Comparison of ENCODE assay signal across 1 cellular context in the genomic region with DNA sequence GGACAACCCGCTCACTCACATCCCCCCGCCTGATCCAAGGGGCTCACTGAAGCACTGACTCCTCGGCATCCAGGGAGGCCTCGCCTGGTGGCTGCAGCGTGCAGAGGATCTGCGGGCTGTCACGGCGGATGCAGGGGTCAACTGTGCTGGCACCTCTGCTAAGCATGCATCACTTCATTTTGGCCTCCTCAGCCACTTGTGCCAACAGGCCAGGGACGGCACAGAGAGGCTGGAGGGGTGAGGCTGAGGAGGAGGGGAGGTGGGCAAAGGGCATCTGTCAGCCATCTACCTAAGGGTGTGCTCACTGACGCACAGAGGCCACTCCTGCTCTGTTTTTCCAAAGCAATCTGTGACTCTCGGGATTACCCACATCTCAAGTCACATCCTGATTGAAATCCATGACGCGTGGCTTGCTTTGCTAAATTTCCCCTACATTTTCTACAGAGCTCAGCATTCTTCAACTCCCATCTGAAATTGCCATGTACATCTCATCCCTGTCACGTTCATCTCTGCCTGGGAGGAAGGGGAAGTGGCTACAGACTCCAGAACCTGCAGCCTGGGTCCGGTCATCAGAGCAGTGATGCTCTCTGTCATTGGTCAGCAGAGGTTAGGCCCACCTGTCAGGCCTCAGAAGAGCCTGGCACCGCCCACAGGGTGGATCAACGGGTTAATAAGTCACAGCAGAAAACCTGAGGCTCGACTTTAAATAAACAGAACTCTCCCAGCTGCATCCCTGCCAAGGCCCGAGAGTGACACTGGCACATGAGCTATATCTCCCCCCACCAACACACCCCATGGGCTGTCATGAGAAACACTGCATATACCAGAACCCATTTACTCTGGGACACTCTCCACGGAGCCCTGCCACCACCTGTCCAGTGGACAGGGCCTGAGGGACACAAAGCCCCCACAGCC.
TF ChIP-seq lines count a peak whose summit lies in the region.

No MANE protein-coding gene starts in this region.

TF ChIP-seq in HepG2, 621 proteins besides CTCF, POLR2A, EP300 and RAD21 (continued from another document and continues in another):
- TF ChIP-seq, protein P1, sequence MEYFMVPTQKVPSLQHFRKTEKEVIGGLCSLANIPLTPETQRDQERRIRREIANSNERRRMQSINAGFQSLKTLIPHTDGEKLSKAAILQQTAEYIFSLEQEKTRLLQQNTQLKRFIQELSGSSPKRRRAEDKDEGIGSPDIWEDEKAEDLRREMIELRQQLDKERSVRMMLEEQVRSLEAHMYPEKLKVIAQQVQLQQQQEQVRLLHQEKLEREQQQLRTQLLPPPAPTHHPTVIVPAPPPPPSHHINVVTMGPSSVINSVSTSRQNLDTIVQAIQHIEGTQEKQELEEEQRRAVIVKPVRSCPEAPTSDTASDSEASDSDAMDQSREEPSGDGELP (IDR thresholded peaks at IDR 0.05; ENCODE audit: borderline replicate concordance, low read depth), result peak; percentile 78; the same call in 1 of the 2 replicates
- TF ChIP-seq TBX2 (CRISPR knock-in tag; IDR thresholded peaks at IDR 0.05; ENCODE audit: borderline replicate concordance), result peak; percentile 78
- TF ChIP-seq, protein P2, sequence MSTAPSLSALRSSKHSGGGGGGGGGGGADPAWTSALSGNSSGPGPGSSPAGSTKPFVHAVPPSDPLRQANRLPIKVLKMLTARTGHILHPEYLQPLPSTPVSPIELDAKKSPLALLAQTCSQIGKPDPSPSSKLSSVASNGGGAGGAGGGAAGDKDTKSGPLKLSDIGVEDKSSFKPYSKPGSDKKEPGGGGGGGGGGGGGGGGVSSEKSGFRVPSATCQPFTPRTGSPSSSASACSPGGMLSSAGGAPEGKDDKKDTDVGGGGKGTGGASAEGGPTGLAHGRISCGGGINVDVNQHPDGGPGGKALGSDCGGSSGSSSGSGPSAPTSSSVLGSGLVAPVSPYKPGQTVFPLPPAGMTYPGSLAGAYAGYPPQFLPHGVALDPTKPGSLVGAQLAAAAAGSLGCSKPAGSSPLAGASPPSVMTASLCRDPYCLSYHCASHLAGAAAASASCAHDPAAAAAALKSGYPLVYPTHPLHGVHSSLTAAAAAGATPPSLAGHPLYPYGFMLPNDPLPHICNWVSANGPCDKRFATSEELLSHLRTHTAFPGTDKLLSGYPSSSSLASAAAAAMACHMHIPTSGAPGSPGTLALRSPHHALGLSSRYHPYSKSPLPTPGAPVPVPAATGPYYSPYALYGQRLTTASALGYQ (CRISPR knock-in tag; IDR thresholded peaks at IDR 0.05), result no peak
- TF ChIP-seq MED1 (CRISPR knock-in tag; IDR thresholded peaks at IDR 0.05), result peak; percentile 52; the same call in 1 of the 2 replicates
- no peak for TF ChIP-seq ZNF232 (CRISPR knock-in tag; IDR thresholded peaks at IDR 0.05; ENCODE audit: borderline replicate concordance)
- TF ChIP-seq SOX6 (IDR thresholded peaks at IDR 0.05), result no peak
- no peak; the same call in none of the 2 replicates for TF ChIP-seq SOX6 (CRISPR knock-in tag; IDR thresholded peaks at IDR 0.05)
- TF ChIP-seq MTA1 (CRISPR knock-in tag; IDR thresholded peaks at IDR 0.05; ENCODE audit: borderline replicate concordance), result no peak
- TF ChIP-seq SP2 (CRISPR knock-in tag; IDR thresholded peaks at IDR 0.05), result peak; percentile 62
- TF ChIP-seq SMAD9 (CRISPR knock-in tag; IDR thresholded peaks at IDR 0.05), result no peak
- TF ChIP-seq, protein P3, sequence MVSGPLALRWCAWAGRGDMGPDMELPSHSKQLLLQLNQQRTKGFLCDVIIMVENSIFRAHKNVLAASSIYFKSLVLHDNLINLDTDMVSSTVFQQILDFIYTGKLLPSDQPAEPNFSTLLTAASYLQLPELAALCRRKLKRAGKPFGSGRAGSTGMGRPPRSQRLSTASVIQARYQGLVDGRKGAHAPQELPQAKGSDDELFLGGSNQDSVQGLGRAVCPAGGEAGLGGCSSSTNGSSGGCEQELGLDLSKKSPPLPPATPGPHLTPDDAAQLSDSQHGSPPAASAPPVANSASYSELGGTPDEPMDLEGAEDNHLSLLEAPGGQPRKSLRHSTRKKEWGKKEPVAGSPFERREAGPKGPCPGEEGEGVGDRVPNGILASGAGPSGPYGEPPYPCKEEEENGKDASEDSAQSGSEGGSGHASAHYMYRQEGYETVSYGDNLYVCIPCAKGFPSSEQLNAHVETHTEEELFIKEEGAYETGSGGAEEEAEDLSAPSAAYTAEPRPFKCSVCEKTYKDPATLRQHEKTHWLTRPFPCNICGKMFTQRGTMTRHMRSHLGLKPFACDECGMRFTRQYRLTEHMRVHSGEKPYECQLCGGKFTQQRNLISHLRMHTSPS (CRISPR knock-in tag; IDR thresholded peaks at IDR 0.05; ENCODE audit: low read depth), result no peak; the same call in 1 of the 2 replicates
- TF ChIP-seq ZNF720 (CRISPR knock-in tag; IDR thresholded peaks at IDR 0.05), result no peak
- no peak for TF ChIP-seq FIP1L1 (IDR thresholded peaks at IDR 0.05; ENCODE audit: borderline replicate concordance, insufficient read depth, low read depth, low read length)
- TF ChIP-seq, protein P4, sequence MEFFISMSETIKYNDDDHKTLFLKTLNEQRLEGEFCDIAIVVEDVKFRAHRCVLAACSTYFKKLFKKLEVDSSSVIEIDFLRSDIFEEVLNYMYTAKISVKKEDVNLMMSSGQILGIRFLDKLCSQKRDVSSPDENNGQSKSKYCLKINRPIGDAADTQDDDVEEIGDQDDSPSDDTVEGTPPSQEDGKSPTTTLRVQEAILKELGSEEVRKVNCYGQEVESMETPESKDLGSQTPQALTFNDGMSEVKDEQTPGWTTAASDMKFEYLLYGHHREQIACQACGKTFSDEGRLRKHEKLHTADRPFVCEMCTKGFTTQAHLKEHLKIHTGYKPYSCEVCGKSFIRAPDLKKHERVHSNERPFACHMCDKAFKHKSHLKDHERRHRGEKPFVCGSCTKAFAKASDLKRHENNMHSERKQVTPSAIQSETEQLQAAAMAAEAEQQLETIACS (CRISPR knock-in tag; IDR thresholded peaks at IDR 0.05), result no peak
- peak; percentile 67 for TF ChIP-seq PAXIP1 (CRISPR knock-in tag; conservative IDR thresholded peaks at IDR 0.05)
- TF ChIP-seq, protein P5, sequence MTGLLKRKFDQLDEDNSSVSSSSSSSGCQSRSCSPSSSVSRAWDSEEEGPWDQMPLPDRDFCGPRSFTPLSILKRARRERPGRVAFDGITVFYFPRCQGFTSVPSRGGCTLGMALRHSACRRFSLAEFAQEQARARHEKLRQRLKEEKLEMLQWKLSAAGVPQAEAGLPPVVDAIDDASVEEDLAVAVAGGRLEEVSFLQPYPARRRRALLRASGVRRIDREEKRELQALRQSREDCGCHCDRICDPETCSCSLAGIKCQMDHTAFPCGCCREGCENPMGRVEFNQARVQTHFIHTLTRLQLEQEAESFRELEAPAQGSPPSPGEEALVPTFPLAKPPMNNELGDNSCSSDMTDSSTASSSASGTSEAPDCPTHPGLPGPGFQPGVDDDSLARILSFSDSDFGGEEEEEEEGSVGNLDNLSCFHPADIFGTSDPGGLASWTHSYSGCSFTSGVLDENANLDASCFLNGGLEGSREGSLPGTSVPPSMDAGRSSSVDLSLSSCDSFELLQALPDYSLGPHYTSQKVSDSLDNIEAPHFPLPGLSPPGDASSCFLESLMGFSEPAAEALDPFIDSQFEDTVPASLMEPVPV (CRISPR knock-in tag; IDR thresholded peaks at IDR 0.05), result no peak
- no peak for TF ChIP-seq ZNF530 (CRISPR knock-in tag; IDR thresholded peaks at IDR 0.05; ENCODE audit: low read depth)
- TF ChIP-seq, protein P6, sequence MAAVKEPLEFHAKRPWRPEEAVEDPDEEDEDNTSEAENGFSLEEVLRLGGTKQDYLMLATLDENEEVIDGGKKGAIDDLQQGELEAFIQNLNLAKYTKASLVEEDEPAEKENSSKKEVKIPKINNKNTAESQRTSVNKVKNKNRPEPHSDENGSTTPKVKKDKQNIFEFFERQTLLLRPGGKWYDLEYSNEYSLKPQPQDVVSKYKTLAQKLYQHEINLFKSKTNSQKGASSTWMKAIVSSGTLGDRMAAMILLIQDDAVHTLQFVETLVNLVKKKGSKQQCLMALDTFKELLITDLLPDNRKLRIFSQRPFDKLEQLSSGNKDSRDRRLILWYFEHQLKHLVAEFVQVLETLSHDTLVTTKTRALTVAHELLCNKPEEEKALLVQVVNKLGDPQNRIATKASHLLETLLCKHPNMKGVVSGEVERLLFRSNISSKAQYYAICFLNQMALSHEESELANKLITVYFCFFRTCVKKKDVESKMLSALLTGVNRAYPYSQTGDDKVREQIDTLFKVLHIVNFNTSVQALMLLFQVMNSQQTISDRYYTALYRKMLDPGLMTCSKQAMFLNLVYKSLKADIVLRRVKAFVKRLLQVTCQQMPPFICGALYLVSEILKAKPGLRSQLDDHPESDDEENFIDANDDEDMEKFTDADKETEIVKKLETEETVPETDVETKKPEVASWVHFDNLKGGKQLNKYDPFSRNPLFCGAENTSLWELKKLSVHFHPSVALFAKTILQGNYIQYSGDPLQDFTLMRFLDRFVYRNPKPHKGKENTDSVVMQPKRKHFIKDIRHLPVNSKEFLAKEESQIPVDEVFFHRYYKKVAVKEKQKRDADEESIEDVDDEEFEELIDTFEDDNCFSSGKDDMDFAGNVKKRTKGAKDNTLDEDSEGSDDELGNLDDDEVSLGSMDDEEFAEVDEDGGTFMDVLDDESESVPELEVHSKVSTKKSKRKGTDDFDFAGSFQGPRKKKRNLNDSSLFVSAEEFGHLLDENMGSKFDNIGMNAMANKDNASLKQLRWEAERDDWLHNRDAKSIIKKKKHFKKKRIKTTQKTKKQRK (IDR thresholded peaks at IDR 0.05; ENCODE audit: low read length), result no peak
- TF ChIP-seq ADNP (CRISPR knock-in tag; IDR thresholded peaks at IDR 0.05), result no peak
- no peak for TF ChIP-seq CHD4 (IDR thresholded peaks at IDR 0.05; ENCODE audit: borderline replicate concordance, low read length)
- TF ChIP-seq PREB (CRISPR knock-in tag; IDR thresholded peaks at IDR 0.05), result no peak
- no peak for TF ChIP-seq SNAPC2 (CRISPR knock-in tag; IDR thresholded peaks at IDR 0.05)
- no peak for TF ChIP-seq GFI1 (CRISPR knock-in tag; IDR thresholded peaks at IDR 0.05; ENCODE audit: borderline replicate concordance)
- no peak for TF ChIP-seq ZNF317 (CRISPR knock-in tag; IDR thresholded peaks at IDR 0.05)
- TF ChIP-seq MIXL1 (CRISPR knock-in tag; IDR thresholded peaks at IDR 0.05), result no peak
- TF ChIP-seq NFATC3 (CRISPR knock-in tag; IDR thresholded peaks at IDR 0.05), result no peak
- 0 out of 2 replicates have a peak, but pooled peaks have one; percentile 21 for TF ChIP-seq ZHX1 (CRISPR knock-in tag; IDR thresholded peaks at IDR 0.05; ENCODE audit: low read depth)
- TF ChIP-seq HNRNPL (IDR thresholded peaks at IDR 0.05; ENCODE audit: low read depth, low read length), result 0 out of 2 replicates have a peak, but pooled peaks have one; percentile 63
- TF ChIP-seq PHF5A (CRISPR knock-in tag; IDR thresholded peaks at IDR 0.05; ENCODE audit: low read depth, unreplicated experiment), result no peak
- TF ChIP-seq CREB3 (CRISPR knock-in tag; IDR thresholded peaks at IDR 0.05), result no peak
- 0 out of 2 replicates have a peak, but pooled peaks have one; percentile 58 for TF ChIP-seq ZNF296 (CRISPR knock-in tag; conservative IDR thresholded peaks at IDR 0.05)
- TF ChIP-seq THAP11 (CRISPR knock-in tag; IDR thresholded peaks at IDR 0.05), result peak; percentile 59
